Comparison of ENCODE assay signal across 9 cellular contexts in the genomic region with DNA sequence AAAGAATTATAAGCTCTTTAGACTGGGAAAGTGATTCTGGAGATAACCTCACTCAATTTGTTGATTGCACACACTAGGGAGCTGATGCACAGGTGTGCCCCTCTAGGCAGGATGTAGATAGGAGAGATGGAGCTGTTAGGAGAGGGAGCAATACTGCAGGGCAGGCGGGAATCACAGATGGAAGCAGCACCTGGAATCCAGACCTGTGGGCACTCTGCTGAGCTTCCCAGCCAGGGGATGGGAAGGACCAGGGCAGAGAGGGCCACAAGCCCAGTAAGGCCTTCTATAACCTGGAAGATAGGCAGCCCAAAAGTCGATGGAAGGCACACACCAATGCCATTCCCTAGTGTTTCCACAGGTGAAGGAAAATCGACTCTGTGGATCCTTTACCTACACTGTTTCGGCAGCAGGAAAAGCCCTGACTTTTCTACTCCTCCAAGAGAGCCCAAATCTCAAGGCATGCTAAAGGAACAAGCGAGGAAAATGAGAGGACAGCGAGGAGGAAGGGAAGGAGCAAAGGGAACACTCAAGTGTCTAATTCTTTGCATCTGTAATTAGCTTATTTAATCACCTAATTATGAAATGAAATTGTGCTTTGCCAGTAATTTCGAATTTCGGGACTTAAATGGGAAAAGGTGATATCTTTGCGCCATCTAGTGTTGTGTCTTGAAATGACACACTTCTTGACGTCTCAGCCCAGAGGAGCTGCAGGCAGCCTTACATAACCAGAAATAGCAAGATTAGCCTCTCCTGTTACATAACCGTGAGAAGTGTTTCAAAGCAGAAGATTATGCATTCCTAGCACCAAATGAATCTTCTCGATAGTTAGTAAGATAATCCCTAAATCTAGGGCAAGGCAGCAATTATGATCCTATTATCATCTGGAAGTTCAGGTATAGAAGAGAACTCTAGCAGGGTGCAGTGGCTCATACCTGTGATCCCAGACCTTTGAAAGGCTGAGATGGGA. TPM values are rescaled to one million over a fixed set of nuclear protein-coding genes. Genes with fewer than 3 reads are reported as not detected.
DNase-seq lines count a peak whose midpoint lies in the region; ATAC-seq and TF ChIP-seq lines count a peak whose summit lies in the region.
"Had no signal": no experiment of that assay in that cellular context is flagged by ENCODE, and none has a peak within 500 bp of the region (broad histone marks: within the 10 kb centered on the region; RNA-seq: fewer than 3 reads in every experiment).

No MANE protein-coding gene starts in this region.

- H3K4me3 ChIP-seq in parathyroid adenoma (ENCODE audit: low read depth, low read length) = no peak overlapping the region

- H3K9me3 ChIP-seq in parathyroid adenoma (ENCODE audit: control insufficient read depth, low read length) = no peaks in the 10 kb centered on the region

- no peak overlapping the region for H3K9ac ChIP-seq in parathyroid adenoma

- H3K4me1 Mint-ChIP-seq in activated CD4-positive, alpha-beta memory T cell treated with anti-CD3 and anti-CD28 coated beads for 36 hours (ENCODE audit: low read depth) = no peaks in the 10 kb centered on the region

- peaks cover 5% of the 10 kb centered on the region for H3K9me3 Mint-ChIP-seq in activated CD4-positive, alpha-beta memory T cell treated with anti-CD3 and anti-CD28 coated beads for 36 hours

- no peaks in the 10 kb centered on the region for H3K36me3 Mint-ChIP-seq in activated CD4-positive, alpha-beta memory T cell treated with anti-CD3 and anti-CD28 coated beads for 36 hours

- no peak overlapping the region for H3K27ac ChIP-seq in parathyroid adenoma

- no peaks in the 10 kb centered on the region for H3K27me3 ChIP-seq in parathyroid adenoma (ENCODE audit: control insufficient read depth, insufficient read depth, low read length)

- POLR2A ChIA-PET in activated CD4-positive, alpha-beta memory T cell treated with anti-CD3 and anti-CD28 coated beads for 36 hours (lab: Charles Lee) = no interaction called here

- H3K79me2 ChIP-seq in parathyroid adenoma = no peaks in the 10 kb centered on the region

- peak; percentile 58 for DNase-seq in ACHN
- peak; percentile 26 for DNase-seq in GM04503 (ENCODE audit: low read depth)
- peak; percentile 15 to 61 for DNase-seq in NCI-H1930 (lab: John Stamatoyannopoulos, UW)
- DNase-seq in activated CD4-positive, alpha-beta memory T cell treated with anti-CD3 and anti-CD28 coated beads for 36 hours = peak; percentile 13
- peak; percentile 71 for DNase-seq in glomerular visceral epithelial cell (ENCODE audit: extremely low spot score)

- H3K27ac Mint-ChIP-seq in activated CD4-positive, alpha-beta memory T cell treated with anti-CD3 and anti-CD28 coated beads for 36 hours = no peak overlapping the region

- H3K4me3 Mint-ChIP-seq in activated CD4-positive, alpha-beta memory T cell treated with anti-CD3 and anti-CD28 coated beads for 36 hours = no peak overlapping the region
- H3K4me3 Mint-ChIP-seq: naive thymus-derived CD8-positive, alpha-beta T cell had no signal

- CTCF ChIA-PET in activated CD4-positive, alpha-beta memory T cell treated with anti-CD3 and anti-CD28 coated beads for 36 hours (lab: Charles Lee) = interaction anchor here (0.6 to 3.2 kb wide), 13 partner anchors 8 to 612 kb away, joined by 3 to 36 read pairs (median 3); a partner anchor contains a TSS

- intact Hi-C loops in activated CD4-positive, alpha-beta memory T cell treated with anti-CD3 and anti-CD28 coated beads for 36 hours (cut with micrococcal nuclease) = loop anchor here (1.0 to 5.0 kb wide), 2 partner anchors 397 to 996 kb away; no protein-coding TSS in a partner anchor

- peak; percentile 66 for ATAC-seq in HG02623 (IDR thresholded peaks at IDR 0.05; ENCODE audit: unreplicated experiment)
- ATAC-seq in GM19324 (IDR thresholded peaks at IDR 0.05; ENCODE audit: low FRiP score, unreplicated experiment) = no peak
- ATAC-seq: naive thymus-derived CD8-positive, alpha-beta T cell had no signal

- in situ Hi-C loops in ACHN (cut with HindIII; ENCODE audit: low pct_ligation_motif_present, low pct_unique_long_range_greater_than_20kb, low sequenced_read_pairs) = no loop called here

- no peaks in the 10 kb centered on the region for H3K36me3 ChIP-seq in parathyroid adenoma (ENCODE audit: control insufficient read depth, insufficient read depth, low read length)

- H3K4me1 ChIP-seq in parathyroid adenoma = no peaks in the 10 kb centered on the region

- no peak overlapping the region for H2AFZ ChIP-seq in parathyroid adenoma

- peak; percentile 63 for TF ChIP-seq CTCF in parathyroid adenoma (IDR thresholded peaks at IDR 0.05)

- peak overlapping the region; percentile 45 for H3K4me2 ChIP-seq in parathyroid adenoma (ENCODE audit: low read length)

- H3K27me3 Mint-ChIP-seq in activated CD4-positive, alpha-beta memory T cell treated with anti-CD3 and anti-CD28 coated beads for 36 hours = peaks cover 17% of the 10 kb centered on the region

RNA-seq across cellular contexts. Expression of a gene that starts 31.0 kb away (rescaled TPM):
- total RNA-seq in activated CD4-positive, alpha-beta memory T cell treated with anti-CD3 and anti-CD28 coated beads for 36 hours = under 1 TPM in 1 of 2 experiments, not detected in 1; 0.10 TPM

Comparison
In these comparisons a context has a peak if more than half of its experiments do, and no peak if none do; other contexts are left out.
1. DNase-seq: peak in every context shown above with its lines; median percentile 71 in glomerular visceral epithelial cell; 58 in ACHN; 38 in NCI-H1930; 26 in GM04503; 13 in activated CD4-positive, alpha-beta memory T cell treated with anti-CD3 and anti-CD28 coated beads for 36 hours.